Comparison of ENCODE assay signal across 9 cellular contexts in genomic region chr22:41216984-41217383, GRCh38. TPM values are rescaled to one million over a fixed set of nuclear protein-coding genes. Genes with fewer than 3 reads are reported as not detected.
DNase-seq lines count a peak whose midpoint lies in the region; ATAC-seq and TF ChIP-seq lines count a peak whose summit lies in the region.
"Had no signal": no experiment of that assay in that cellular context is flagged by ENCODE, and none has a peak within 500 bp of the region (broad histone marks: within the 10 kb centered on the region; RNA-seq: fewer than 3 reads in every experiment).

No MANE protein-coding gene starts in this region.

- H3K36me3 Mint-ChIP-seq in endothelial cell (ENCODE audit: low read depth, unreplicated experiment), result peaks cover 38% of the 10 kb centered on the region

- no peak overlapping the region for H3K4ac ChIP-seq in trophoblast cell (ENCODE audit: low read depth, low read length)

- H3K27ac Mint-ChIP-seq in endothelial cell (ENCODE audit: unreplicated experiment), result peak overlapping the region; percentile 97

- no peak overlapping the region for H4K8ac ChIP-seq in trophoblast cell (ENCODE audit: low read depth, low read length)

- no peak overlapping the region for H4K12ac ChIP-seq in trophoblast cell (ENCODE audit: low read depth, low read length)

- no peaks in the 10 kb centered on the region for H3K27me3 ChIP-seq in OCI-LY3 (ENCODE audit: low read depth, low read length)
- H3K27me3 ChIP-seq in neuron (ENCODE audit: insufficient read depth, low read length), result no peaks in the 10 kb centered on the region
- H3K27me3 ChIP-seq in trophoblast cell (ENCODE audit: insufficient read depth, low read length), result no peaks in the 10 kb centered on the region

- no peaks in the 10 kb centered on the region for H4K20me1 ChIP-seq in OCI-LY3 (ENCODE audit: insufficient read depth, low read length)

- peak overlapping the region; percentile 54 for H3K4me2 ChIP-seq in OCI-LY3 (ENCODE audit: low read length)
- H3K4me2 ChIP-seq in trophoblast cell (ENCODE audit: low read length), result no peak overlapping the region

- H3K4me3 Mint-ChIP-seq in endothelial cell (ENCODE audit: unreplicated experiment), result peak overlapping the region; percentile 42

- H3K36me3 ChIP-seq in OCI-LY3 (replicated peaks; ENCODE audit: low read depth, low read length), result peaks cover 43% of the 10 kb centered on the region
- H3K36me3 ChIP-seq in neuron (ENCODE audit: insufficient read depth, low read length), result peaks cover 31% of the 10 kb centered on the region
- peaks cover 25 to 44% of the 10 kb centered on the region in 2 experiments for H3K36me3 ChIP-seq in trophoblast cell (ENCODE audit: control insufficient read depth in 1 of 2, insufficient read depth in 2 of 2, low read length in 2 of 2)

- no peak overlapping the region for H2AK5ac ChIP-seq in trophoblast cell (ENCODE audit: low read length)

- H3K27me3 Mint-ChIP-seq in endothelial cell (ENCODE audit: unreplicated experiment), result peaks cover 6% of the 10 kb centered on the region

- H3K9ac ChIP-seq in OCI-LY3 (ENCODE audit: low read length) (no peak overlapping the region), trophoblast cell (ENCODE audit: low read length) (no peak overlapping the region)

- no peaks in the 10 kb centered on the region for H3K9me3 Mint-ChIP-seq in endothelial cell (ENCODE audit: unreplicated experiment)

- H4K91ac ChIP-seq in trophoblast cell (ENCODE audit: low read depth, low read length), result no peak overlapping the region

- no peak overlapping the region for H3K23ac ChIP-seq in trophoblast cell (ENCODE audit: low read length)

- H3K79me1 ChIP-seq in trophoblast cell (ENCODE audit: low read length), result no peaks in the 10 kb centered on the region

- H2BK12ac ChIP-seq in trophoblast cell (ENCODE audit: low read length), result no peak overlapping the region

- H3K18ac ChIP-seq in trophoblast cell (ENCODE audit: low read length), result no peak overlapping the region

- TF ChIP-seq CTCF in OCI-LY3 (IDR thresholded peaks at IDR 0.05; ENCODE audit: low read depth, low read length), result no peak
- TF ChIP-seq CTCF in endothelial cell (IDR thresholded peaks at IDR 0.05; ENCODE audit: unreplicated experiment), result no peak

- H3K27ac ChIP-seq in OCI-LY3 (ENCODE audit: low read length) (peak overlapping the region; percentile 50), trophoblast cell (ENCODE audit: low read depth, low read length) (no peak overlapping the region)

- H2BK5ac ChIP-seq in trophoblast cell (ENCODE audit: low read depth, low read length, poor library complexity), result no peak overlapping the region

- WGBS in trophoblast cell (ENCODE audit: extremely low coverage, insufficient coverage, insufficient read length), result no CpG with 5 or more reads among the region's 13 CpGs

- no peak overlapping the region for H2BK120ac ChIP-seq in trophoblast cell (ENCODE audit: insufficient read depth, low read length, poor library complexity)

- H3K4me3 ChIP-seq in OCI-LY3 (ENCODE audit: low read length) (peak overlapping the region; percentile 42), neuron (ENCODE audit: low read length) (no peak overlapping the region), trophoblast cell (ENCODE audit: low read depth, low read length) (no peak overlapping the region)

- H2AFZ ChIP-seq in OCI-LY3 (ENCODE audit: low read depth, low read length) (no peak overlapping the region), neuron (ENCODE audit: low read depth, low read length) (peak overlapping the region; percentile 31), trophoblast cell (ENCODE audit: insufficient read depth, low read length, poor library complexity) (no peak overlapping the region)

- H3K79me2 ChIP-seq in OCI-LY3 (ENCODE audit: low read length), result no peaks in the 10 kb centered on the region
- no peaks in the 10 kb centered on the region for H3K79me2 ChIP-seq in trophoblast cell (ENCODE audit: control insufficient read depth, insufficient read depth, low read length, poor library complexity)

- DNase-seq in DMS53 (lab: John Stamatoyannopoulos, UW) (peak; percentile 90), endothelial cell (ENCODE audit: low spot score) (no peak), NCI-H345 (lab: John Stamatoyannopoulos, UW) (no peak), trophoblast cell (no peak)
- DNase-seq: RPMI8226 had no signal

- ATAC-seq in GM18520 (IDR thresholded peaks at IDR 0.05; ENCODE audit: unreplicated experiment) (no peak), GM21619 (IDR thresholded peaks at IDR 0.05; ENCODE audit: unreplicated experiment) (no peak)

- H3K4me1 ChIP-seq in OCI-LY3 (ENCODE audit: low read length) (peaks cover 15% of the 10 kb centered on the region), neuron (ENCODE audit: insufficient read depth, low read length) (peaks cover 15% of the 10 kb centered on the region), trophoblast cell (ENCODE audit: control insufficient read depth in 1 of 2, insufficient read depth in 2 of 2, low read length in 2 of 2) (peaks cover 2 to 6% of the 10 kb centered on the region in 2 experiments)

- peaks cover 30% of the 10 kb centered on the region for H3K4me1 Mint-ChIP-seq in endothelial cell (ENCODE audit: unreplicated experiment)

- no peak overlapping the region for H3K14ac ChIP-seq in trophoblast cell (ENCODE audit: low read length)

- H3K9me3 ChIP-seq in OCI-LY3 (ENCODE audit: insufficient read depth, low read length), result no peaks in the 10 kb centered on the region
- peaks cover 27% of the 10 kb centered on the region for H3K9me3 ChIP-seq in neuron (ENCODE audit: low read length)
- peaks cover 2% of the 10 kb centered on the region for H3K9me3 ChIP-seq in trophoblast cell (ENCODE audit: insufficient read depth, low read depth, low read length)

RNA-seq across cellular contexts. Expression of gene L3MBTL2, which starts 11.9 kb away (rescaled TPM):
- 20.1 TPM for total RNA-seq in endothelial cell (ENCODE audit: unreplicated experiment)
- polyA plus RNA-seq in trophoblast cell (2013), result 9.8 and 10.5 TPM in 2 replicates

RNA-seq across cellular contexts. Expression of gene CHADL, which starts 23.7 kb away (rescaled TPM):
- 1.2 TPM for total RNA-seq in endothelial cell (ENCODE audit: unreplicated experiment)
- polyA plus RNA-seq in trophoblast cell (2013), result 0.19 and 0.27 TPM in 2 replicates
